17 cellular contexts compared by ENCODE assay signal in the genomic region with DNA sequence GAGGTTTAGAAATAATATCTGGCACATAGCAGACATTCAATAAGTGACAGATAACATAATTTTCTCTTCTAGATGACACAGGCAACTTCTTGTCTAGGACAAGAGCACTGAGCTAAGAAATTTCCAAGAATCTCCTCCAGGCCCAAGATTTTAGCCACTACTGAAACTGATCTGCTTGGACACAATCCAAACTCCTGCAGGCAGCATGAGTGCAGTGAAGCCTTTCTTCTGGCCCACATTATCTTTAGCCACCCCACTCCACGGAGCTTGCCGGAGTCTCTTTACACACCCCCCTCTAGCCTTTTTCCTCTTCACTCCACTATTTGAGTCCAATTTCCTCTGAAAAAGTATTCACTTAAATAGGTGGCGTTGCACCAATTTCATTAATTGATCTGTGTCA.
"Had no signal": no experiment of that assay in that cellular context is flagged by ENCODE, and none has a peak within 500 bp of the region (broad histone marks: within the 10 kb centered on the region; RNA-seq: fewer than 3 reads in every experiment).

No MANE protein-coding gene starts in this region.

- DNase-seq: activated CD4-positive, alpha-beta memory T cell treated with anti-CD3 and anti-CD28 coated beads for 36 hours; activated CD4-positive, alpha-beta T cell treated with anti-CD3 and anti-CD28 coated beads for 36 hours; activated naive CD4-positive, alpha-beta T cell treated with anti-CD3 and anti-CD28 coated beads, Interleukin-2, amount 50 U/mL, for 16 hours; activated T-cell treated with anti-CD3 and anti-CD28 coated beads, Interleukin-2, amount 50 U/mL, for 24 hours; adrenal gland; body of pancreas; caudate nucleus; colonic mucosa; esophagus squamous epithelium; gastrocnemius medialis; heart right ventricle; psoas muscle; right lobe of liver; spleen; stimulated activated naive CD8-positive, alpha-beta T cell treated with anti-CD3 and anti-CD28 coated beads, Interleukin-15, amount 100 ng/mL, for 72 hours; testis had no signal

- H3K36me3 ChIP-seq: adrenal gland, colonic mucosa, esophagus squamous epithelium, gastrocnemius medialis, heart right ventricle, right lobe of liver, spleen had no signal

- ATAC-seq: activated CD4-positive, alpha-beta T cell treated with anti-CD3 and anti-CD28 coated beads for 36 hours; body of pancreas; gastrocnemius medialis; heart right ventricle; psoas muscle; right lobe of liver; stimulated activated naive CD8-positive, alpha-beta T cell treated with anti-CD3 and anti-CD28 coated beads, Interleukin-15, amount 100 ng/mL, for 72 hours had no signal

- H3K4me3 ChIP-seq: adrenal gland, body of pancreas, colonic mucosa, esophagus squamous epithelium, gastrocnemius medialis, heart right ventricle, lung, psoas muscle, right lobe of liver, spleen, testis had no signal

- H3K9me3 ChIP-seq: adrenal gland, body of pancreas, colonic mucosa, esophagus squamous epithelium, gastrocnemius medialis, heart right ventricle, psoas muscle, right lobe of liver, spleen, testis had no signal

- H3K27ac ChIP-seq: adrenal gland, body of pancreas, colonic mucosa, esophagus squamous epithelium, gastrocnemius medialis, heart right ventricle, psoas muscle, right lobe of liver, spleen, testis had no signal

- H3K27me3 ChIP-seq: adrenal gland, body of pancreas, colonic mucosa, esophagus squamous epithelium, gastrocnemius medialis, heart right ventricle, right lobe of liver, spleen, testis had no signal

- H3K4me1 ChIP-seq: adrenal gland, colonic mucosa, right lobe of liver, spleen, testis had no signal
